Comparison of ENCODE assay signal across 26 cellular contexts in the genomic region with DNA sequence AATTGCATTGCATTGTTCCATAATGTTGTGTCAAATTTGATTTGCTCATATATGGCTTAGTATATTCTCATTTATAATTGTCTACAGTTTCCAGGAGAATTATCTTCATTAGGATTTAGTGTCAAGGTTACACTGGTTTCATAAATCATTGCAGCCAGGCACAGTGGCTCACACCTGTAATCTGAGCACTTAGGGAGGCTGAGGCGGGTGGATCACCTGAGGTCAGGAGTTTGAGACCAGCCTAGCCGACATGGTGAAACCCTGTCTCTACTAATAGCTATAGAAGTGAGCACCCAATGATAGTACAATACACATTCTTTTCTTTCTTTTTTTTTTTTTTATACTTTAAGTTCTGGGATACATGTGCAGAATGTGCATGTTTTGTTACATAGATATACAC.
"Had no signal": no experiment of that assay in that cellular context is flagged by ENCODE, and none has a peak within 500 bp of the region (broad histone marks: within the 10 kb centered on the region; RNA-seq: fewer than 3 reads in every experiment).

No MANE protein-coding gene starts in this region.

- FAIRE-seq: colon, endometrium, endothelial cell of umbilical vein had no signal

- H3K4me3 ChIP-seq: colonic mucosa, coronary artery, dorsolateral prefrontal cortex, esophagus muscularis mucosa, esophagus squamous epithelium, gastrocnemius medialis, gastroesophageal sphincter, heart left ventricle, heart right ventricle had no signal

- H3K27me3 ChIP-seq: colonic mucosa, dorsolateral prefrontal cortex, esophagus muscularis mucosa, esophagus squamous epithelium, foreskin keratinocyte, gastrocnemius medialis, gastroesophageal sphincter, heart left ventricle, heart right ventricle had no signal

- DNase-seq: colonic mucosa; cortex of kidney; dermis blood vessel endothelial cell; dorsolateral prefrontal cortex; effector CD4-positive, alpha-beta T cell; effector CD8-positive, alpha-beta T cell; effector memory CD4-positive, alpha-beta T cell; effector memory CD8-positive, alpha-beta T cell; endodermal cell; erythroblast; esophagus squamous epithelium; foreskin fibroblast; foreskin keratinocyte; foreskin melanocyte; gastrocnemius medialis; glutamatergic neuron; head of caudate nucleus; heart left ventricle; heart right ventricle had no signal

- H3K36me3 ChIP-seq: colonic mucosa, esophagus muscularis mucosa, esophagus squamous epithelium, gastrocnemius medialis, gastroesophageal sphincter, heart left ventricle, heart right ventricle had no signal

- H3K4me1 ChIP-seq: colonic mucosa, esophagus muscularis mucosa, esophagus squamous epithelium, foreskin keratinocyte, gastrocnemius medialis, gastroesophageal sphincter, heart left ventricle, heart right ventricle had no signal

- H3K9me3 ChIP-seq: colonic mucosa, esophagus muscularis mucosa, esophagus squamous epithelium, gastrocnemius medialis, gastroesophageal sphincter had no signal

- H3K27ac ChIP-seq: colonic mucosa, coronary artery, dorsolateral prefrontal cortex, epithelial cell of prostate, esophagus muscularis mucosa, esophagus squamous epithelium, foreskin keratinocyte, gastrocnemius medialis, gastroesophageal sphincter, heart left ventricle, heart right ventricle had no signal
